ENCODE assay signal across 22 cellular contexts in genomic region chr19:18330865-18331264, GRCh38. TPM values are rescaled to one million over a fixed set of nuclear protein-coding genes. Genes with fewer than 3 reads are reported as not detected.
DNase-seq lines count a peak whose midpoint lies in the region; ATAC-seq and TF ChIP-seq lines count a peak whose summit lies in the region.
"Had no signal": no experiment of that assay in that cellular context is flagged by ENCODE, and none has a peak within 500 bp of the region (broad histone marks: within the 10 kb centered on the region; RNA-seq: fewer than 3 reads in every experiment).

No MANE protein-coding gene starts in this region.

- H2BK15ac ChIP-seq in mesenchymal stem cell (ENCODE audit: low read depth, poor library complexity, severe bottlenecking): peak overlapping the region; percentile 7

- H3K14ac ChIP-seq in mesenchymal stem cell (ENCODE audit: low read length in 2 of 2): no peak overlapping the region

- no peak overlapping the region for H4K8ac ChIP-seq in mesenchymal stem cell (ENCODE audit: low read length)

- H2BK5ac ChIP-seq in mesenchymal stem cell (ENCODE audit: low read depth, low read length, poor library complexity, severe bottlenecking): no peak overlapping the region

- H3K9me3 ChIP-seq in mesenchymal stem cell (ENCODE audit: control insufficient read depth, low read length): no peaks in the 10 kb centered on the region
- H3K9me3 ChIP-seq in neural progenitor cell (ENCODE audit: low read depth): no peaks in the 10 kb centered on the region
- no peaks in the 10 kb centered on the region for H3K9me3 ChIP-seq in skeletal muscle tissue (ENCODE audit: control insufficient read depth in 3 of 3, low read length in 3 of 3)
- H3K9me3 ChIP-seq: A549, BE2C had no signal

- no peak overlapping the region for H2AK5ac ChIP-seq in mesenchymal stem cell (ENCODE audit: low read length, severe bottlenecking)

- H2AFZ ChIP-seq in mesenchymal stem cell (ENCODE audit: low read depth, low read length) (no peak overlapping the region), neural progenitor cell (replicated peaks) (no peak overlapping the region)
- H2AFZ ChIP-seq: GM23338 had no signal

- no peak overlapping the region for H3K27ac Mint-ChIP-seq in neural progenitor cell
- H3K27ac Mint-ChIP-seq: CD4-positive, alpha-beta memory T cell; GM23338 had no signal

- no peak overlapping the region for H3K4me2 ChIP-seq in mesenchymal stem cell (ENCODE audit: low read length, poor library complexity, severe bottlenecking)
- no peak overlapping the region for H3K4me2 ChIP-seq in neural progenitor cell
- H3K4me2 ChIP-seq: A549, GM23338 had no signal

- TF ChIP-seq EP300 in Ishikawa (IDR thresholded peaks at IDR 0.05; ENCODE audit: borderline replicate concordance): peak; percentile 65; the same call in 1 of the 2 replicates

- no peaks in the 10 kb centered on the region for H3K36me3 Mint-ChIP-seq in neural progenitor cell
- H3K36me3 Mint-ChIP-seq: CD4-positive, alpha-beta memory T cell had no signal

- H4K91ac ChIP-seq in mesenchymal stem cell (ENCODE audit: low read length): no peak overlapping the region

- no peak overlapping the region for H2BK12ac ChIP-seq in mesenchymal stem cell (ENCODE audit: low read length in 2 of 2)

- H3K4me1 ChIP-seq in mesenchymal stem cell (ENCODE audit: control insufficient read depth, insufficient read depth, low read depth, low read length) (peaks cover 7% of the 10 kb centered on the region), neural progenitor cell (peaks cover 4% of the 10 kb centered on the region), skeletal muscle tissue (ENCODE audit: control insufficient read depth in 3 of 3, insufficient read depth in 3 of 3, low read length in 3 of 3) (peaks cover 11 to 12% (median 11%) of the 10 kb centered on the region in 3 donors)
- H3K4me1 ChIP-seq: BE2C had no signal

- peaks cover 2% of the 10 kb centered on the region for H3K27me3 Mint-ChIP-seq in neural progenitor cell (ENCODE audit: insufficient read depth, low read depth)

- DNase-seq in mesenchymal stem cell (no peak), neural progenitor cell (ENCODE audit: low spot score) (no peak), DMS114 treated with DMSO at 0.1 percent for 48 hours (lab: John Stamatoyannopoulos, UW; ENCODE audit: unreplicated experiment) (no peak)
- DNase-seq: 8988T; ACHN; AML-193; BE2C; C1 segment of cervical spinal cord; Calu3; CD4-positive, alpha-beta memory T cell; COR-L47; DMS153; DND-41; H9 had no signal

- no peak overlapping the region for H2BK120ac ChIP-seq in mesenchymal stem cell (ENCODE audit: low read depth, low read length)

- H3K9me3 Mint-ChIP-seq in neural progenitor cell: no peaks in the 10 kb centered on the region
- H3K9me3 Mint-ChIP-seq: GM23338, H9 had no signal

- 88% methylated on average over 9 of the region's 9 CpGs for WGBS in mesenchymal stem cell

- no peaks in the 10 kb centered on the region for H4K20me1 ChIP-seq in neural progenitor cell (ENCODE audit: low read depth)

- no peak overlapping the region for H3K27ac ChIP-seq in mesenchymal stem cell (ENCODE audit: low read length, poor library complexity, severe bottlenecking)
- H3K27ac ChIP-seq in neural progenitor cell: no peak overlapping the region
- H3K27ac ChIP-seq in skeletal muscle tissue (ENCODE audit: low read depth, low read length): no peak overlapping the region
- H3K27ac ChIP-seq: A549 had no signal

- H3K4me3 Mint-ChIP-seq in neural progenitor cell: peak overlapping the region; percentile 53
- H3K4me3 Mint-ChIP-seq: CD4-positive, alpha-beta memory T cell; GM23338; H9 had no signal

- TF ChIP-seq RAD21 in Ishikawa (IDR thresholded peaks at IDR 0.05; ENCODE audit: low read depth): no peak

- no peak overlapping the region for H3K9ac ChIP-seq in mesenchymal stem cell (ENCODE audit: low read length)
- no peak overlapping the region for H3K9ac ChIP-seq in neural progenitor cell
- H3K9ac ChIP-seq in skeletal muscle tissue (ENCODE audit: low read depth in 1 of 3, low read length in 3 of 3): peak overlapping the region in 2 of 3 donors; percentile 16 to 23

- peaks cover 2% of the 10 kb centered on the region for H3K79me1 ChIP-seq in mesenchymal stem cell (replicated peaks; ENCODE audit: low read length, poor library complexity, severe bottlenecking)

- no peak overlapping the region for H3K4ac ChIP-seq in mesenchymal stem cell (ENCODE audit: low read depth in 1 of 2, low read length in 2 of 2)

- ATAC-seq in GM19463 (IDR thresholded peaks at IDR 0.05; ENCODE audit: unreplicated experiment): no peak
- no peak for ATAC-seq in HG03135 (IDR thresholded peaks at IDR 0.05; ENCODE audit: unreplicated experiment)
- ATAC-seq in GM19455 (IDR thresholded peaks at IDR 0.05; ENCODE audit: unreplicated experiment): no peak
- ATAC-seq: A549, GM23338, HCT116 had no signal

- no peak overlapping the region for H3K18ac ChIP-seq in mesenchymal stem cell (ENCODE audit: low read depth in 1 of 2, low read length in 2 of 2)

- no peaks in the 10 kb centered on the region for H3K79me2 ChIP-seq in neural progenitor cell (ENCODE audit: low read depth)

- peaks cover 20% of the 10 kb centered on the region for H3K4me1 Mint-ChIP-seq in neural progenitor cell

- no peak overlapping the region for H3K23ac ChIP-seq in mesenchymal stem cell (ENCODE audit: low read length in 2 of 2)

- H3K4me3 ChIP-seq in mesenchymal stem cell (ENCODE audit: insufficient read depth in 1 of 2, low read depth in 1 of 2, low read length in 2 of 2): no peak overlapping the region
- no peak overlapping the region for H3K4me3 ChIP-seq in neural progenitor cell
- H3K4me3 ChIP-seq in skeletal muscle tissue (ENCODE audit: low read length in 3 of 3): no peak overlapping the region
- H3K4me3 ChIP-seq: A549, GM23338 had no signal

- no peak for TF ChIP-seq CTCF in neural progenitor cell (IDR thresholded peaks at IDR 0.05)

- H3K27me3 ChIP-seq in mesenchymal stem cell (ENCODE audit: control insufficient read depth in 1 of 2, insufficient read depth in 1 of 2, low read length in 2 of 2): no peaks in the 10 kb centered on the region
- no peaks in the 10 kb centered on the region for H3K27me3 ChIP-seq in neural progenitor cell
- H3K27me3 ChIP-seq in skeletal muscle tissue (ENCODE audit: control insufficient read depth in 3 of 3, insufficient read depth in 3 of 3, low read length in 3 of 3): no peaks in the 10 kb centered on the region
- H3K27me3 ChIP-seq: BE2C had no signal

- H3F3A ChIP-seq in neural progenitor cell (ENCODE audit: low read depth): peaks cover 10% of the 10 kb centered on the region

- no peaks in the 10 kb centered on the region for H3K36me3 ChIP-seq in mesenchymal stem cell (ENCODE audit: control insufficient read depth in 1 of 2, insufficient read depth in 2 of 2, low read depth in 1 of 2, low read length in 2 of 2)
- H3K36me3 ChIP-seq in neural progenitor cell: no peaks in the 10 kb centered on the region
- no peaks in the 10 kb centered on the region for H3K36me3 ChIP-seq in skeletal muscle tissue (ENCODE audit: control insufficient read depth in 3 of 3, insufficient read depth in 3 of 3, low read length in 3 of 3)
- H3K36me3 ChIP-seq: BE2C had no signal

TF ChIP-seq in Ishikawa, 13 proteins besides CTCF, POLR2A, EP300 and RAD21:
- TF ChIP-seq TCF12 (IDR thresholded peaks at IDR 0.05; ENCODE audit: low read depth) (peak; percentile 70), TEAD4 (IDR thresholded peaks at IDR 0.05) (peak; percentile 77), MAX (IDR thresholded peaks at IDR 0.05) (no peak)
- TF ChIP-seq, protein P1, sequence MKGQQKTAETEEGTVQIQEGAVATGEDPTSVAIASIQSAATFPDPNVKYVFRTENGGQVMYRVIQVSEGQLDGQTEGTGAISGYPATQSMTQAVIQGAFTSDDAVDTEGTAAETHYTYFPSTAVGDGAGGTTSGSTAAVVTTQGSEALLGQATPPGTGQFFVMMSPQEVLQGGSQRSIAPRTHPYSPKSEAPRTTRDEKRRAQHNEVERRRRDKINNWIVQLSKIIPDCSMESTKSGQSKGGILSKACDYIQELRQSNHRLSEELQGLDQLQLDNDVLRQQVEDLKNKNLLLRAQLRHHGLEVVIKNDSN (IDR thresholded peaks at IDR 0.05): no peak
TF ChIP-seq in Ishikawa: peak in this region for 2.

RNA-seq across cellular contexts. Expression of gene LSM4, which starts 8.0 kb away (rescaled TPM):
- polyA plus RNA-seq in mesenchymal stem cell (2013, experiment 1 of 2): 97.6 TPM
- polyA plus RNA-seq in mesenchymal stem cell (2013, experiment 2 of 2): 98.6 TPM
- total RNA-seq in neural progenitor cell (ENCODE audit: low replicate concordance): 440 and 768 TPM in 2 replicates
- total RNA-seq in skeletal muscle tissue: 119 TPM

RNA-seq across cellular contexts. Expression of gene PGPEP1, which starts 9.5 kb away (rescaled TPM):
- polyA plus RNA-seq in mesenchymal stem cell (2013, experiment 1 of 2): 69.3 TPM
- 64.4 TPM for polyA plus RNA-seq in mesenchymal stem cell (2013, experiment 2 of 2)
- total RNA-seq in neural progenitor cell (ENCODE audit: low replicate concordance): 2.1 and 5.7 TPM in 2 replicates
- 10.4 TPM for total RNA-seq in skeletal muscle tissue

RNA-seq across cellular contexts. Expression of gene JUND, which starts 49.4 kb away (rescaled TPM):
- 173 TPM for polyA plus RNA-seq in mesenchymal stem cell (2013, experiment 1 of 2)
- 178 TPM for polyA plus RNA-seq in mesenchymal stem cell (2013, experiment 2 of 2)
- 51.7 and 107 TPM in 2 replicates for total RNA-seq in neural progenitor cell (ENCODE audit: low replicate concordance)
- total RNA-seq in skeletal muscle tissue: 111 TPM

RNA-seq across cellular contexts. Expression of gene GDF15, which starts 55.1 kb away (rescaled TPM):
- polyA plus RNA-seq in mesenchymal stem cell (2013, experiment 1 of 2): 355 TPM
- polyA plus RNA-seq in mesenchymal stem cell (2013, experiment 2 of 2): 348 TPM
- total RNA-seq in neural progenitor cell (ENCODE audit: low replicate concordance) (0.19 and 2.5 TPM in 2 replicates), skeletal muscle tissue (1.0 TPM)
- polyA plus RNA-seq: CD4-positive, alpha-beta memory T cell had no signal

RNA-seq across cellular contexts. Expression of gene IQCN, which starts 56.6 kb away (rescaled TPM):
- 0.30 TPM for polyA plus RNA-seq in mesenchymal stem cell (2013, experiment 1 of 2)
- polyA plus RNA-seq in mesenchymal stem cell (2013, experiment 2 of 2): 0.33 TPM
- total RNA-seq in neural progenitor cell (ENCODE audit: low replicate concordance) (0.11 and 1.4 TPM in 2 replicates), skeletal muscle tissue (0.52 TPM)
- polyA plus RNA-seq: GM23338 had no signal

Comparison
In these comparisons a context has a peak if more than half of its experiments do, and no peak if none do; other contexts are left out.
1. H3K9ac ChIP-seq: peak in skeletal muscle tissue (2 of 3); none in mesenchymal stem cell (single experiment) and neural progenitor cell (single experiment).